8 cellular contexts compared by ENCODE assay signal in genomic region chr12:53696285-53696654, GRCh38. TPM values are rescaled to one million over a fixed set of nuclear protein-coding genes. Genes with fewer than 3 reads are reported as not detected.
DNase-seq lines count a peak whose midpoint lies in the region; ATAC-seq and TF ChIP-seq lines count a peak whose summit lies in the region.

No MANE protein-coding gene starts in this region.

- peaks cover 24% of the 10 kb centered on the region for H3K4me1 ChIP-seq in HUES64 (ENCODE audit: insufficient read depth, low read length)
- H3K4me1 ChIP-seq in PC-9 (replicated peaks; ENCODE audit: insufficient read depth), result peaks cover 10% of the 10 kb centered on the region; the same call in 1 of the 2 replicates

- no TSS peak for BruUV-seq in PC-9 (replicated peaks; lab: Mats Ljungman, UMichigan)

- no peaks in the 10 kb centered on the region for H4K20me1 ChIP-seq in PC-9 (ENCODE audit: insufficient read depth)

- WGBS in HUES64, result 1% methylated on average over 11 of the region's 11 CpGs

- no peak for ATAC-seq in effector memory CD8-positive, alpha-beta T cell (replicated peaks)
- peak; percentile 96 for ATAC-seq in left lobe of liver
- no peak for ATAC-seq in GM19463 (IDR thresholded peaks at IDR 0.05; ENCODE audit: unreplicated experiment)

- TF ChIP-seq CTCF in PC-9 (conservative IDR thresholded peaks at IDR 0.05), result no peak

- peaks cover 16 to 26% of the 10 kb centered on the region in 2 donors for H3K4me1 Mint-ChIP-seq in effector memory CD8-positive, alpha-beta T cell (ENCODE audit: low read depth in 2 of 2)

- H3K27me3 ChIP-seq in HUES64 (ENCODE audit: insufficient read depth, low read length), result peaks cover 75% of the 10 kb centered on the region
- H3K27me3 ChIP-seq in PC-9 (ENCODE audit: insufficient read depth, low read depth), result peaks cover 9% of the 10 kb centered on the region; the same call in 1 of the 2 replicates

- no peak overlapping the region for H3K9ac ChIP-seq in HUES64 (ENCODE audit: low read depth, low read length)

- H3K9me3 ChIP-seq in HUES64 (ENCODE audit: insufficient read depth, low read depth, low read length) (no peaks in the 10 kb centered on the region), PC-9 (ENCODE audit: insufficient read depth, low read depth) (no peaks in the 10 kb centered on the region)

- DNase-seq in DMS153 (lab: John Stamatoyannopoulos, UW), result peak; percentile 97
- peak; percentile 75 to 88 for DNase-seq in PC-9
- no peak for DNase-seq in effector memory CD8-positive, alpha-beta T cell
- peak; percentile 66 for DNase-seq in left lobe of liver (ENCODE audit: low spot score)
- DNase-seq in stromal cell of bone marrow (ENCODE audit: low read depth), result peak; percentile 64
- DNase-seq in stimulated activated CD4-positive, alpha-beta T cell treated with anti-CD3 and anti-CD28 coated beads, Interleukin-12 subunit alpha, Interleukin-12 subunit beta, amount 100 ng/mL, for 4 hours, result no peak

- H3K27me3 Mint-ChIP-seq in effector memory CD8-positive, alpha-beta T cell, result peaks cover 79 to 98% of the 10 kb centered on the region in 2 donors

- H3K27ac Mint-ChIP-seq in effector memory CD8-positive, alpha-beta T cell, result no peak overlapping the region

- no peak overlapping the region for H3K27ac ChIP-seq in HUES64 (ENCODE audit: low read depth, low read length)
- H3K27ac ChIP-seq in PC-9, result peak overlapping the region; percentile 22; the same call in 1 of the 2 replicates

- peak overlapping the region; percentile 71 for H3K4me2 ChIP-seq in PC-9

- H3K9me2 ChIP-seq in PC-9 (ENCODE audit: insufficient read depth), result no peaks in the 10 kb centered on the region

- H3K9me3 Mint-ChIP-seq in effector memory CD8-positive, alpha-beta T cell, result no peaks in the 10 kb centered on the region

- peak overlapping the region; percentile 62; the same call in 1 of the 2 replicates for H2AFZ ChIP-seq in PC-9

- CTCF ChIA-PET in PC-9 (lab: Charles Lee), result no interaction called here

- 0 out of 2 replicates have a peak, but pooled peaks cover 4% of the 10 kb centered on the region for H3F3A ChIP-seq in PC-9 (ENCODE audit: insufficient read depth, low read depth)

- H3K36me3 ChIP-seq in HUES64 (ENCODE audit: insufficient read depth, low read length) (no peaks in the 10 kb centered on the region), PC-9 (ENCODE audit: low read depth) (no peaks in the 10 kb centered on the region)

- H3K36me3 Mint-ChIP-seq in effector memory CD8-positive, alpha-beta T cell (ENCODE audit: insufficient read depth), result peaks cover 3% of the 10 kb centered on the region

- peak overlapping the region; percentile 52 for H3K4me3 ChIP-seq in HUES64 (ENCODE audit: low read length)
- H3K4me3 ChIP-seq in PC-9, result peak overlapping the region; percentile 40; the same call in 1 of the 2 replicates

- intact Hi-C loops in PC-9 (cut with micrococcal nuclease; ENCODE audit: unreplicated experiment), result loop anchor here (5.0 kb wide), 1 partner anchor 496 kb away; no protein-coding TSS in a partner anchor

- POLR2A ChIA-PET in PC-9 (lab: Charles Lee; ENCODE audit: unreplicated experiment), result no interaction called here

- H3K79me2 ChIP-seq in PC-9 (ENCODE audit: low read depth), result no peaks in the 10 kb centered on the region

- peak overlapping the region; percentile 21 to 44 for H3K4me3 Mint-ChIP-seq in effector memory CD8-positive, alpha-beta T cell

RNA-seq across cellular contexts. Expression of gene ATP5MC2, which starts 20.4 kb away (rescaled TPM):
- polyA plus RNA-seq in HUES64 (2013, experiment 1 of 2), result 408 TPM
- polyA plus RNA-seq in HUES64 (2013, experiment 2 of 2), result 489 TPM
- total RNA-seq in PC-9 (2021) (270 and 280 TPM in 2 replicates), left lobe of liver (118 TPM)

RNA-seq across cellular contexts. Expression of gene CALCOCO1, which starts 31.0 kb away (rescaled TPM):
- polyA plus RNA-seq in HUES64 (2013, experiment 1 of 2), result 12.8 TPM
- polyA plus RNA-seq in HUES64 (2013, experiment 2 of 2), result 20.5 TPM
- total RNA-seq in PC-9 (2021) (67.4 and 88.9 TPM in 2 replicates), left lobe of liver (43.8 TPM)

RNA-seq across cellular contexts. Expression of gene CISTR, which starts 55.5 kb away (rescaled TPM):
- not detected for polyA plus RNA-seq in HUES64 (2013, experiment 1 of 2)
- not detected for polyA plus RNA-seq in HUES64 (2013, experiment 2 of 2)
- not detected in 2 replicates for total RNA-seq in PC-9 (2021)
- not detected for total RNA-seq in left lobe of liver

Comparison
In these comparisons a context has a peak if more than half of its experiments do, and no peak if none do; other contexts are left out.
1. DNase-seq: peak in DMS153 (single experiment), PC-9 (2 of 2), left lobe of liver (single experiment) and stromal cell of bone marrow (single experiment); none in effector memory CD8-positive, alpha-beta T cell (0 of 3) and stimulated activated CD4-positive, alpha-beta T cell treated with anti-CD3 and anti-CD28 coated beads, Interleukin-12 subunit alpha, Interleukin-12 subunit beta, amount 100 ng/mL, for 4 hours (single experiment).